8 cellular contexts compared by ENCODE assay signal in genomic region chr20:58851221-58851968, GRCh38. TPM values are rescaled to one million over a fixed set of nuclear protein-coding genes. Genes with fewer than 3 reads are reported as not detected.
DNase-seq lines count a peak whose midpoint lies in the region; ATAC-seq and TF ChIP-seq lines count a peak whose summit lies in the region.

No MANE protein-coding gene starts in this region.

- in situ Hi-C loops in astrocyte of the spinal cord (cut with HindIII; ENCODE audit: low sequenced_read_pairs): no loop called here

- H3K27ac Mint-ChIP-seq in activated naive CD4-positive, alpha-beta T cell treated with anti-CD3 and anti-CD28 coated beads, Interleukin-2, amount 50 U/mL, for 24 hours: no peak overlapping the region

- peaks cover 9% of the 10 kb centered on the region for H3K27me3 Mint-ChIP-seq in activated naive CD4-positive, alpha-beta T cell treated with anti-CD3 and anti-CD28 coated beads, Interleukin-2, amount 50 U/mL, for 24 hours

- H2BK15ac ChIP-seq in mesenchymal stem cell (ENCODE audit: low read depth, poor library complexity, severe bottlenecking): no peak overlapping the region

- H3K36me3 ChIP-seq in mesenchymal stem cell (ENCODE audit: control insufficient read depth in 1 of 2, insufficient read depth in 2 of 2, low read depth in 1 of 2, low read length in 2 of 2) (no peaks in the 10 kb centered on the region), upper lobe of left lung (no peaks in the 10 kb centered on the region)

- H3K23ac ChIP-seq in mesenchymal stem cell (ENCODE audit: low read length in 2 of 2): no peak overlapping the region

- H4K8ac ChIP-seq in mesenchymal stem cell (ENCODE audit: low read length): peak overlapping the region; percentile 66

- H3K27me3 ChIP-seq in mesenchymal stem cell (ENCODE audit: control insufficient read depth in 1 of 2, insufficient read depth in 1 of 2, low read length in 2 of 2): peaks cover 38 to 64% of the 10 kb centered on the region in 2 experiments
- peaks cover 0 to 41% (median 16%) of the 10 kb centered on the region in 4 donors for H3K27me3 ChIP-seq in upper lobe of left lung

- H3K14ac ChIP-seq in mesenchymal stem cell (ENCODE audit: low read length in 2 of 2): no peak overlapping the region

- H3K27ac ChIP-seq in mesenchymal stem cell (ENCODE audit: low read length, poor library complexity, severe bottlenecking) (no peak overlapping the region), upper lobe of left lung (no peak overlapping the region)

- H3K4me3 ChIP-seq in astrocyte of the spinal cord (ENCODE audit: low read depth, low read length) (peak overlapping the region; percentile 77), mesenchymal stem cell (ENCODE audit: insufficient read depth in 1 of 2, low read depth in 1 of 2, low read length in 2 of 2) (peak overlapping the region; percentile 78 to 82), upper lobe of left lung (peak overlapping the region in 3 of 4 donors; percentile 43 to 51 (median 50))

- H2AFZ ChIP-seq in mesenchymal stem cell (ENCODE audit: low read depth, low read length): no peak overlapping the region

- TF ChIP-seq CTCF in astrocyte of the spinal cord (IDR thresholded peaks at IDR 0.05; ENCODE audit: low read depth, low read length) (no peak), upper lobe of left lung (IDR thresholded peaks at IDR 0.05) (no peak)

- no peak overlapping the region for H3K4ac ChIP-seq in mesenchymal stem cell (ENCODE audit: low read depth in 1 of 2, low read length in 2 of 2)

- no peak for TF ChIP-seq POLR2A in upper lobe of left lung (IDR thresholded peaks at IDR 0.05)

- DNase-seq in activated naive CD4-positive, alpha-beta T cell treated with Interleukin-2 at 50 U/mL for 16 hours: no peak
- no peak for DNase-seq in astrocyte of the spinal cord (ENCODE audit: low read depth, low spot score)
- DNase-seq in mesenchymal stem cell: no peak
- peak in 1 of 2 donors; percentile 56 for DNase-seq in upper lobe of left lung
- DNase-seq in NCI-H2107 (lab: John Stamatoyannopoulos, UW): no peak
- no peak for DNase-seq in DMS153 (lab: John Stamatoyannopoulos, UW)

- H3K36me3 Mint-ChIP-seq in activated naive CD4-positive, alpha-beta T cell treated with anti-CD3 and anti-CD28 coated beads, Interleukin-2, amount 50 U/mL, for 24 hours: peaks cover 1% of the 10 kb centered on the region

- H4K91ac ChIP-seq in mesenchymal stem cell (ENCODE audit: low read length): no peak overlapping the region

- H3K9me3 ChIP-seq in mesenchymal stem cell (ENCODE audit: control insufficient read depth, low read length): no peaks in the 10 kb centered on the region
- H3K9me3 ChIP-seq in upper lobe of left lung: no peaks in the 10 kb centered on the region

- H2BK12ac ChIP-seq in mesenchymal stem cell (ENCODE audit: low read length in 2 of 2): no peak overlapping the region

- peaks cover 38% of the 10 kb centered on the region for H3K4me1 ChIP-seq in mesenchymal stem cell (ENCODE audit: control insufficient read depth, insufficient read depth, low read depth, low read length)
- H3K4me1 ChIP-seq in upper lobe of left lung: peaks cover 11 to 35% (median 20%) of the 10 kb centered on the region in 4 donors

- H3K79me1 ChIP-seq in mesenchymal stem cell (replicated peaks; ENCODE audit: low read length, poor library complexity, severe bottlenecking): peaks cover 6% of the 10 kb centered on the region

- 35% methylated on average over 41 of the region's 41 CpGs for WGBS in mesenchymal stem cell
- 60 to 61% methylated on average over 36 to 41 of the region's 41 CpGs for WGBS in upper lobe of left lung, 2 donors

- H3K18ac ChIP-seq in mesenchymal stem cell (ENCODE audit: low read depth in 1 of 2, low read length in 2 of 2): no peak overlapping the region

- H2BK120ac ChIP-seq in mesenchymal stem cell (ENCODE audit: low read depth, low read length): no peak overlapping the region

- H3K4me2 ChIP-seq in mesenchymal stem cell (ENCODE audit: low read length, poor library complexity, severe bottlenecking): peak overlapping the region; percentile 82

- H2AK5ac ChIP-seq in mesenchymal stem cell (ENCODE audit: low read length, severe bottlenecking): no peak overlapping the region

- peak overlapping the region; percentile 95 for H3K4me3 Mint-ChIP-seq in activated naive CD4-positive, alpha-beta T cell treated with anti-CD3 and anti-CD28 coated beads, Interleukin-2, amount 50 U/mL, for 24 hours

- no peaks in the 10 kb centered on the region for H3K9me3 Mint-ChIP-seq in activated naive CD4-positive, alpha-beta T cell treated with anti-CD3 and anti-CD28 coated beads, Interleukin-2, amount 50 U/mL, for 24 hours

- peaks cover 40% of the 10 kb centered on the region for H3K4me1 Mint-ChIP-seq in activated naive CD4-positive, alpha-beta T cell treated with anti-CD3 and anti-CD28 coated beads, Interleukin-2, amount 50 U/mL, for 24 hours

- TF ChIP-seq EP300 in upper lobe of left lung (IDR thresholded peaks at IDR 0.05): no peak

- H3K9ac ChIP-seq in mesenchymal stem cell (ENCODE audit: low read length): no peak overlapping the region

- no peak overlapping the region for H2BK5ac ChIP-seq in mesenchymal stem cell (ENCODE audit: low read depth, low read length, poor library complexity, severe bottlenecking)

- ATAC-seq in upper lobe of left lung (ENCODE audit: low FRiP score in 2 of 2) (no peak), GM18858 (IDR thresholded peaks at IDR 0.05; ENCODE audit: unreplicated experiment) (no peak)

RNA-seq across cellular contexts. Expression of gene GNAS-AS1, which starts 0.7 kb away (rescaled TPM):
- polyA plus RNA-seq in mesenchymal stem cell (2013, experiment 1 of 2): 0.26 TPM
- polyA plus RNA-seq in mesenchymal stem cell (2013, experiment 2 of 2): 0.26 TPM
- total RNA-seq in upper lobe of left lung: 1 to 10 TPM in 1 of 6 donors, under 1 TPM in 4, not detected in 1; 0.30 to 2.1 (median 0.54) TPM

RNA-seq across cellular contexts. Expression of gene GNAS, which starts 1.1 kb away (rescaled TPM):
- 1,046 TPM for polyA plus RNA-seq in mesenchymal stem cell (2013, experiment 1 of 2)
- 1,042 TPM for polyA plus RNA-seq in mesenchymal stem cell (2013, experiment 2 of 2)
- total RNA-seq in upper lobe of left lung: 100 to 1,000 TPM; 520 to 910 (median 811) TPM
